ENCODE assay signal across 25 cellular contexts in genomic region chr4:10196191-10196590, GRCh38.
"Had no signal": no experiment of that assay in that cellular context is flagged by ENCODE, and none has a peak within 500 bp of the region (broad histone marks: within the 10 kb centered on the region; RNA-seq: fewer than 3 reads in every experiment).

No MANE protein-coding gene starts in this region.

- H3K4me3 Mint-ChIP-seq: immature natural killer cell; nephron; stimulated activated naive B cell treated with anti-CD40 and anti-IgM and Interleukin-4, amounts not matched to agents 10 μg/mL and 1 μg/mL and 100 μg/mL, for 72 hours; stimulated activated naive CD8-positive, alpha-beta T cell treated with anti-CD3 and anti-CD28 coated beads, Interleukin-15, amount 100 ng/mL, for 72 hours had no signal

- H3K27ac Mint-ChIP-seq: immature natural killer cell; nephron; stimulated activated naive B cell treated with anti-CD40 and anti-IgM and Interleukin-4, amounts not matched to agents 10 μg/mL and 1 μg/mL and 100 μg/mL, for 72 hours; stimulated activated naive CD8-positive, alpha-beta T cell treated with anti-CD3 and anti-CD28 coated beads, Interleukin-15, amount 100 ng/mL, for 72 hours had no signal

- H3K4me1 Mint-ChIP-seq: immature natural killer cell; stimulated activated naive B cell treated with anti-CD40 and anti-IgM and Interleukin-4, amounts not matched to agents 10 μg/mL and 1 μg/mL and 100 μg/mL, for 72 hours; stimulated activated naive CD8-positive, alpha-beta T cell treated with anti-CD3 and anti-CD28 coated beads, Interleukin-15, amount 100 ng/mL, for 72 hours had no signal

- H3K27ac ChIP-seq: esophagus squamous epithelium, gastroesophageal sphincter, left ventricle myocardium inferior, lower lobe of right lung, pancreas, prostate gland, skin epidermis, testis, tibial nerve, upper lobe of right lung, vagina had no signal

- H3K4me3 ChIP-seq: esophagus squamous epithelium, gastroesophageal sphincter, left ventricle myocardium inferior, lower lobe of right lung, pancreas, prostate gland, skin epidermis, testis, tibial nerve, upper lobe of right lung, vagina had no signal

- ATAC-seq: gastroesophageal sphincter; left cardiac atrium; lower lobe of right lung; pancreas; sciatic nerve; stimulated activated naive B cell treated with anti-CD40 and anti-IgM and Interleukin-4, amounts not matched to agents 10 μg/mL and 1 μg/mL and 100 μg/mL, for 72 hours; stimulated activated naive CD8-positive, alpha-beta T cell treated with anti-CD3 and anti-CD28 coated beads, Interleukin-15, amount 100 ng/mL, for 72 hours; upper lobe of right lung had no signal

- H3K4me1 ChIP-seq: esophagus squamous epithelium, gastroesophageal sphincter, left ventricle myocardium inferior, lower lobe of right lung, pancreas, prostate gland, testis, tibial nerve, upper lobe of right lung, vagina had no signal

- DNase-seq: dermis blood vessel endothelial cell; esophagus squamous epithelium; foreskin fibroblast; glutamatergic neuron; immature natural killer cell; left cardiac atrium; left ventricle myocardium inferior; lower lobe of right lung; mesenchymal stem cell; midbrain; occipital lobe; pancreas; stimulated activated CD4-positive, alpha-beta T cell treated with anti-CD3 and anti-CD28 coated beads, Interleukin-2, amount 100 ng/mL, for 24 hours; stimulated activated CD4-positive, alpha-beta T cell treated with anti-CD3 and anti-CD28 coated beads, Interleukin-4, amount 100 ng/mL, for 4 hours; stimulated activated naive B cell treated with anti-CD40 and anti-IgM and Interleukin-4, amounts not matched to agents 10 μg/mL and 1 μg/mL and 100 μg/mL, for 72 hours; stimulated activated naive CD8-positive, alpha-beta T cell treated with anti-CD3 and anti-CD28 coated beads, Interleukin-15, amount 100 ng/mL, for 72 hours; testis; upper lobe of right lung had no signal

- H3K36me3 ChIP-seq: esophagus squamous epithelium, gastroesophageal sphincter, left ventricle myocardium inferior, lower lobe of right lung, pancreas, prostate gland, tibial nerve, upper lobe of right lung, vagina had no signal

- H3K36me3 Mint-ChIP-seq: immature natural killer cell; stimulated activated naive B cell treated with anti-CD40 and anti-IgM and Interleukin-4, amounts not matched to agents 10 μg/mL and 1 μg/mL and 100 μg/mL, for 72 hours had no signal

- H3K27me3 ChIP-seq: esophagus squamous epithelium, gastroesophageal sphincter, pancreas, testis, tibial nerve, upper lobe of right lung, vagina had no signal

- H3K9me3 ChIP-seq: esophagus squamous epithelium, gastroesophageal sphincter, left ventricle myocardium inferior, lower lobe of right lung, pancreas, prostate gland, testis, tibial nerve, upper lobe of right lung, vagina had no signal

- H3K9me3 Mint-ChIP-seq: immature natural killer cell; nephron; stimulated activated naive CD8-positive, alpha-beta T cell treated with anti-CD3 and anti-CD28 coated beads, Interleukin-15, amount 100 ng/mL, for 72 hours had no signal
